8 cellular contexts compared by ENCODE assay signal in genomic region chrX:30735839-30736238, GRCh38.
A peak's percentile ranks its signal among the peaks of the same experiment; 100 is the strongest.
DNase-seq lines count a peak whose midpoint lies in the region; ATAC-seq and TF ChIP-seq lines count a peak whose summit lies in the region.

No MANE protein-coding gene starts in this region.

- CTCF ChIA-PET in PC-9 (lab: Charles Lee): interaction anchor here (0.5 to 1.0 kb wide), 5 partner anchors 15 to 492 kb away, joined by 3 to 5 read pairs (median 4); no protein-coding TSS in a partner anchor

- intact Hi-C loops in PC-9 (cut with micrococcal nuclease; ENCODE audit: unreplicated experiment): loop anchor here (5.0 kb wide), 2 partner anchors 86 to 301 kb away; no protein-coding TSS in a partner anchor

- BruUV-seq in PC-9 (replicated peaks; lab: Mats Ljungman, UMichigan): no TSS peak

- H3K4me1 ChIP-seq in PC-9 (replicated peaks; ENCODE audit: insufficient read depth): no peaks in the 10 kb centered on the region

- no peak overlapping the region; the same call in 1 of the 2 replicates for H2AFZ ChIP-seq in PC-9

- H3K9me3 ChIP-seq in PC-9 (ENCODE audit: insufficient read depth, low read depth): no peaks in the 10 kb centered on the region

- no peak overlapping the region for H3K4me3 ChIP-seq in PC-9

- DNase-seq in DMS 273 treated with DMSO at 0.1 percent for 48 hours (lab: John Stamatoyannopoulos, UW) (peak; percentile 4), PC-9 (peak in 1 of 2 experiments; percentile 51), fibroblast of the conjunctiva (ENCODE audit: low read depth) (peak; percentile 33), pons (ENCODE audit: low spot score) (peak; percentile 31)
- peak; percentile 57 for DNase-seq in activated T-cell treated with anti-CD3 and anti-CD28 coated beads, Interleukin-2, amount 50 U/mL, for 1 hour

- no peak overlapping the region for H3K4me2 ChIP-seq in PC-9

- POLR2A ChIA-PET in PC-9 (lab: Charles Lee; ENCODE audit: unreplicated experiment): no interaction called here

- no peaks in the 10 kb centered on the region for H3K27me3 ChIP-seq in PC-9 (ENCODE audit: insufficient read depth, low read depth)

- no peaks in the 10 kb centered on the region for H3K9me2 ChIP-seq in PC-9 (ENCODE audit: insufficient read depth)

- no peaks in the 10 kb centered on the region for H4K20me1 ChIP-seq in PC-9 (ENCODE audit: insufficient read depth)

- no peaks in the 10 kb centered on the region for H3F3A ChIP-seq in PC-9 (ENCODE audit: insufficient read depth, low read depth)

- no peaks in the 10 kb centered on the region for H3K79me2 ChIP-seq in PC-9 (ENCODE audit: low read depth)

- TF ChIP-seq CTCF in PC-9 (conservative IDR thresholded peaks at IDR 0.05): peak; percentile 84

- ATAC-seq in GM19452 (IDR thresholded peaks at IDR 0.05; ENCODE audit: unreplicated experiment) (peak; percentile 89), HG03558 (IDR thresholded peaks at IDR 0.05; ENCODE audit: extremely low read depth, unreplicated experiment) (peak; percentile 87), HG02588 (IDR thresholded peaks at IDR 0.05; ENCODE audit: unreplicated experiment) (no peak)

- no peak overlapping the region for H3K27ac ChIP-seq in PC-9

- H3K36me3 ChIP-seq in PC-9 (ENCODE audit: low read depth): no peaks in the 10 kb centered on the region
